ENCODE assay signal across 8 cellular contexts in genomic region chr19:53365899-53366493, GRCh38. TPM values are rescaled to one million over a fixed set of nuclear protein-coding genes. Genes with fewer than 3 reads are reported as not detected.
DNase-seq lines count a peak whose midpoint lies in the region; ATAC-seq and TF ChIP-seq lines count a peak whose summit lies in the region.

No MANE protein-coding gene starts in this region.

- H3K4me1 ChIP-seq in OCI-LY7 (ENCODE audit: insufficient read depth, low read length, poor library complexity, severe bottlenecking) = peaks cover 13% of the 10 kb centered on the region

- H3K27ac ChIP-seq in OCI-LY7 (ENCODE audit: low read depth, low read length, poor library complexity, severe bottlenecking) = peak overlapping the region; percentile 36

- no peaks in the 10 kb centered on the region for H3K9me3 ChIP-seq in OCI-LY7 (ENCODE audit: low read length)

- in situ Hi-C loops in astrocyte of the spinal cord (cut with HindIII; ENCODE audit: low sequenced_read_pairs) = no loop called here
- in situ Hi-C loops in GM13976 (cut with MboI; ENCODE audit: low sequenced_read_pairs, unreplicated experiment) = no loop called here

- no peaks in the 10 kb centered on the region for H3K27me3 ChIP-seq in kidney epithelial cell (ENCODE audit: control insufficient read depth, insufficient read depth, low read length)

- H3K4me3 ChIP-seq in OCI-LY7 (ENCODE audit: low read depth, low read length, poor library complexity, severe bottlenecking) (peak overlapping the region; percentile 95), astrocyte of the spinal cord (ENCODE audit: low read depth, low read length) (peak overlapping the region; percentile 77), kidney epithelial cell (ENCODE audit: low read depth, low read length) (peak overlapping the region; percentile 56)

- peak; percentile 72 for DNase-seq in NCI-H146 (lab: John Stamatoyannopoulos, UW)
- no peak for DNase-seq in NCI-H146 treated with DMSO at 0.1 percent for 48 hours (lab: John Stamatoyannopoulos, UW; ENCODE audit: unreplicated experiment)
- no peak for DNase-seq in OCI-LY7 (ENCODE audit: low spot score)
- no peak for DNase-seq in astrocyte of the spinal cord (ENCODE audit: low read depth, low spot score)
- DNase-seq in kidney epithelial cell (ENCODE audit: low read depth) = no peak
- peak; percentile 11 to 16 for DNase-seq in stimulated activated CD4-positive, alpha-beta T cell treated with anti-CD3 and anti-CD28 coated beads, Interleukin-4, amount 100 ng/mL, for 48 hours (ENCODE audit: low read depth in 2 of 2)
- no peak for DNase-seq in GM13976 (ENCODE audit: low spot score)

- H3K36me3 ChIP-seq in OCI-LY7 (ENCODE audit: insufficient read depth, low read length) (peaks cover 19% of the 10 kb centered on the region), kidney epithelial cell (ENCODE audit: control insufficient read depth, insufficient read depth, low read length) (no peaks in the 10 kb centered on the region)

- BruUV-seq in OCI-LY7 (replicated peaks; lab: Mats Ljungman, UMichigan) = TSS peak; percentile 62

- H3K79me2 ChIP-seq in OCI-LY7 (ENCODE audit: insufficient read depth, low read depth, low read length) = peaks cover 6% of the 10 kb centered on the region; the same call in 1 of the 2 replicates

- H3K4me2 ChIP-seq in OCI-LY7 (ENCODE audit: low read length) = peak overlapping the region; percentile 81

- intact Hi-C loops in OCI-LY7 (cut with micrococcal nuclease; ENCODE audit: unreplicated experiment) = loop anchor here (5.0 kb wide), 1 partner anchor 169 kb away; no protein-coding TSS in a partner anchor

- TF ChIP-seq CTCF in OCI-LY7 (conservative IDR thresholded peaks at IDR 0.05; ENCODE audit: low read length) = no peak
- TF ChIP-seq CTCF in astrocyte of the spinal cord (IDR thresholded peaks at IDR 0.05; ENCODE audit: low read depth, low read length) = no peak
- TF ChIP-seq CTCF in kidney epithelial cell (IDR thresholded peaks at IDR 0.05; ENCODE audit: insufficient read depth, low read length, poor library complexity, severe bottlenecking) = no peak
- no peak for TF ChIP-seq CTCF in GM13976 (IDR thresholded peaks at IDR 0.05; ENCODE audit: borderline replicate concordance, control extremely low read depth, extremely low read depth, insufficient read depth, missing control alignments)

- peak overlapping the region; percentile 94 for H2AFZ ChIP-seq in OCI-LY7 (ENCODE audit: low read length)

- POLR2A ChIA-PET in OCI-LY7 (lab: Charles Lee) = no interaction called here

- peak; percentile 61 for ATAC-seq in HG02759 (IDR thresholded peaks at IDR 0.05; ENCODE audit: unreplicated experiment)

- CTCF ChIA-PET in OCI-LY7 (lab: Charles Lee; ENCODE audit: unreplicated experiment) = no interaction called here

- no peaks in the 10 kb centered on the region for H3K9me2 ChIP-seq in OCI-LY7 (ENCODE audit: insufficient read depth, low read length)

- H4K20me1 ChIP-seq in OCI-LY7 (ENCODE audit: insufficient read depth, low read length) = no peaks in the 10 kb centered on the region

RNA-seq across cellular contexts. Expression of gene ZNF525, which starts 0.5 kb away (rescaled TPM):
- 20.2 and 21.0 TPM in 2 replicates for total RNA-seq in OCI-LY7 (2014; rRNA removed; shearing (Covaris generic))
- total RNA-seq in OCI-LY7 (2022) (21.0 and 23.2 TPM in 2 replicates), kidney epithelial cell (6.3 and 11.4 TPM in 2 replicates)

RNA-seq across cellular contexts. Expression of gene ZNF765, which starts 29.0 kb away (rescaled TPM):
- total RNA-seq in OCI-LY7 (2014; rRNA removed; shearing (Covaris generic)) = 14.6 and 16.2 TPM in 2 replicates
- 14.2 and 17.4 TPM in 2 replicates for total RNA-seq in OCI-LY7 (2022)
- total RNA-seq in kidney epithelial cell = 8.8 and 9.0 TPM in 2 replicates

RNA-seq across cellular contexts. Expression of gene ZNF845, which starts 32.4 kb away (rescaled TPM):
- 7.2 and 7.7 TPM in 2 replicates for total RNA-seq in OCI-LY7 (2014; rRNA removed; shearing (Covaris generic))
- total RNA-seq in OCI-LY7 (2022) = 6.8 and 8.0 TPM in 2 replicates
- total RNA-seq in kidney epithelial cell = 6.6 and 7.8 TPM in 2 replicates

Comparison
In these comparisons a context has a peak if more than half of its experiments do, and no peak if none do; other contexts are left out.
1. DNase-seq: peak in NCI-H146 (single experiment) and stimulated activated CD4-positive, alpha-beta T cell treated with anti-CD3 and anti-CD28 coated beads, Interleukin-4, amount 100 ng/mL, for 48 hours (2 of 2); none in NCI-H146 treated with DMSO at 0.1 percent for 48 hours (single experiment), OCI-LY7 (single experiment), astrocyte of the spinal cord (single experiment), kidney epithelial cell (single experiment) and GM13976 (single experiment).
2. Peak in every context shown above with its lines, with median percentiles within 50 percentile points of each other: H3K4me3 ChIP-seq.